Comparison of ENCODE assay signal across 8 cellular contexts in genomic region chr6:150435360-150435759, GRCh38.
"Had no signal": no experiment of that assay in that cellular context is flagged by ENCODE, and none has a peak within 500 bp of the region (broad histone marks: within the 10 kb centered on the region; RNA-seq: fewer than 3 reads in every experiment).

No MANE protein-coding gene starts in this region.

- FAIRE-seq: G401.6, GM12878, GM12891, GM12892, GM18507, GM19239 had no signal

- H3K4me3 ChIP-seq: GM12878 had no signal

- ATAC-seq: GM12878 had no signal

- DNase-seq: GDM1, GF-D8 had no signal
